ENCODE assay signal across 8 cellular contexts in genomic region chr13:44116562-44117315, GRCh38.
DNase-seq lines count a peak whose midpoint lies in the region; TF ChIP-seq lines count a peak whose summit lies in the region.

No MANE protein-coding gene starts in this region.

- H3K4me3 ChIP-seq in AG09309 (ENCODE audit: control insufficient read depth, low read depth, low read length) (no peak overlapping the region), HL-60 (replicated peaks; ENCODE audit: insufficient read depth, low read length) (no peak overlapping the region)

- no peak overlapping the region for H3K4me3 Mint-ChIP-seq in activated T-helper 1 cell treated with anti-CD3 and anti-CD28 coated beads, Interleukin-12 subunit alpha, Interleukin-12 subunit beta, Interleukin-2, Interleukin-4 antibody, amounts not matched to agents 30 ng/mL and 10 ng/mL and 1 ng/mL, durations not matched to agents 14 hours and 24 hours and 36 hours
- no peak overlapping the region for H3K4me3 Mint-ChIP-seq in type B pancreatic cell

- H3K4me1 Mint-ChIP-seq in activated T-helper 1 cell treated with anti-CD3 and anti-CD28 coated beads, Interleukin-12 subunit alpha, Interleukin-12 subunit beta, Interleukin-2, Interleukin-4 antibody, amounts not matched to agents 30 ng/mL and 10 ng/mL and 1 ng/mL, durations not matched to agents 14 hours and 24 hours and 36 hours (ENCODE audit: low read depth): peaks cover 13% of the 10 kb centered on the region
- peaks cover 34% of the 10 kb centered on the region for H3K4me1 Mint-ChIP-seq in type B pancreatic cell (ENCODE audit: unreplicated experiment)

- no peaks in the 10 kb centered on the region for H3K27me3 Mint-ChIP-seq in activated T-helper 1 cell treated with anti-CD3 and anti-CD28 coated beads, Interleukin-12 subunit alpha, Interleukin-12 subunit beta, Interleukin-2, Interleukin-4 antibody, amounts not matched to agents 30 ng/mL and 10 ng/mL and 1 ng/mL, durations not matched to agents 14 hours and 24 hours and 36 hours (ENCODE audit: insufficient read depth)
- no peaks in the 10 kb centered on the region for H3K27me3 Mint-ChIP-seq in type B pancreatic cell

- no peaks in the 10 kb centered on the region for H3K27me3 ChIP-seq in HL-60 (ENCODE audit: insufficient read depth, poor library complexity, severe bottlenecking)

- H3K36me3 Mint-ChIP-seq in activated T-helper 1 cell treated with anti-CD3 and anti-CD28 coated beads, Interleukin-12 subunit alpha, Interleukin-12 subunit beta, Interleukin-2, Interleukin-4 antibody, amounts not matched to agents 30 ng/mL and 10 ng/mL and 1 ng/mL, durations not matched to agents 14 hours and 24 hours and 36 hours (ENCODE audit: low read depth): no peaks in the 10 kb centered on the region
- no peaks in the 10 kb centered on the region for H3K36me3 Mint-ChIP-seq in type B pancreatic cell

- intact Hi-C loops in activated T-helper 1 cell treated with anti-CD3 and anti-CD28 coated beads, Interleukin-12 subunit alpha, Interleukin-12 subunit beta, Interleukin-2, Interleukin-4 antibody, amounts not matched to agents 30 ng/mL and 10 ng/mL and 1 ng/mL, durations not matched to agents 14 hours and 24 hours and 36 hours (cut with micrococcal nuclease): no loop called here

- no peak overlapping the region for H3K27ac Mint-ChIP-seq in activated T-helper 1 cell treated with anti-CD3 and anti-CD28 coated beads, Interleukin-12 subunit alpha, Interleukin-12 subunit beta, Interleukin-2, Interleukin-4 antibody, amounts not matched to agents 30 ng/mL and 10 ng/mL and 1 ng/mL, durations not matched to agents 14 hours and 24 hours and 36 hours
- no peak overlapping the region for H3K27ac Mint-ChIP-seq in type B pancreatic cell

- TF ChIP-seq CTCF in AG09309 (IDR thresholded peaks at IDR 0.05; ENCODE audit: control insufficient read depth, insufficient read depth, low read depth, low read length, missing control alignments): peak; percentile 14
- no peak for TF ChIP-seq CTCF in HL-60 (IDR thresholded peaks at IDR 0.05; ENCODE audit: insufficient read depth, low read length)
- TF ChIP-seq CTCF in type B pancreatic cell (conservative IDR thresholded peaks at IDR 0.05): no peak

- H3K9me3 Mint-ChIP-seq in activated T-helper 1 cell treated with anti-CD3 and anti-CD28 coated beads, Interleukin-12 subunit alpha, Interleukin-12 subunit beta, Interleukin-2, Interleukin-4 antibody, amounts not matched to agents 30 ng/mL and 10 ng/mL and 1 ng/mL, durations not matched to agents 14 hours and 24 hours and 36 hours: no peaks in the 10 kb centered on the region
- H3K9me3 Mint-ChIP-seq in type B pancreatic cell: no peaks in the 10 kb centered on the region

- H3K27ac ChIP-seq in HL-60 (replicated peaks): peak overlapping the region; percentile 25; the same call in 1 of the 2 replicates

- DNase-seq in AG09309 (ENCODE audit: low read depth) (no peak), HL-60 (ENCODE audit: low read depth in 1 of 2, low spot score in 1 of 2) (peak in 1 of 2 experiments; percentile 44), dermis blood vessel endothelial cell (peak; percentile 21), lung microvascular endothelial cell (ENCODE audit: low read depth in 2 of 2) (peak; percentile 4 to 33), NCI-H510A (lab: John Stamatoyannopoulos, UW) (no peak), type B pancreatic cell (ENCODE audit: extremely low spot score, unreplicated experiment) (no peak)
- no peak for DNase-seq in activated T-helper 1 cell treated with anti-CD3 and anti-CD28 coated beads, Interleukin-12 subunit alpha, Interleukin-12 subunit beta, Interleukin-2, Interleukin-4 antibody, amounts not matched to agents 30 ng/mL and 10 ng/mL and 1 ng/mL, durations not matched to agents 14 hours and 24 hours and 36 hours (ENCODE audit: low spot score)
- DNase-seq in activated CD4-positive, CD25-positive, alpha-beta regulatory T cell treated with anti-CD3 and anti-CD28 coated beads, Interleukin-2, amount 50 U/mL, for 72 hours: no peak

Comparison
In these comparisons a context has a peak if more than half of its experiments do, and no peak if none do; other contexts are left out.
1. DNase-seq: peak in dermis blood vessel endothelial cell (single experiment) and lung microvascular endothelial cell (2 of 2); none in AG09309 (single experiment), activated T-helper 1 cell treated with anti-CD3 and anti-CD28 coated beads, Interleukin-12 subunit alpha, Interleukin-12 subunit beta, Interleukin-2, Interleukin-4 antibody, amounts not matched to agents 30 ng/mL and 10 ng/mL and 1 ng/mL, durations not matched to agents 14 hours and 24 hours and 36 hours (single experiment), NCI-H510A (single experiment), type B pancreatic cell (single experiment) and activated CD4-positive, CD25-positive, alpha-beta regulatory T cell treated with anti-CD3 and anti-CD28 coated beads, Interleukin-2, amount 50 U/mL, for 72 hours (single experiment).